ENCODE assay signal across 9 cellular contexts in the genomic region with DNA sequence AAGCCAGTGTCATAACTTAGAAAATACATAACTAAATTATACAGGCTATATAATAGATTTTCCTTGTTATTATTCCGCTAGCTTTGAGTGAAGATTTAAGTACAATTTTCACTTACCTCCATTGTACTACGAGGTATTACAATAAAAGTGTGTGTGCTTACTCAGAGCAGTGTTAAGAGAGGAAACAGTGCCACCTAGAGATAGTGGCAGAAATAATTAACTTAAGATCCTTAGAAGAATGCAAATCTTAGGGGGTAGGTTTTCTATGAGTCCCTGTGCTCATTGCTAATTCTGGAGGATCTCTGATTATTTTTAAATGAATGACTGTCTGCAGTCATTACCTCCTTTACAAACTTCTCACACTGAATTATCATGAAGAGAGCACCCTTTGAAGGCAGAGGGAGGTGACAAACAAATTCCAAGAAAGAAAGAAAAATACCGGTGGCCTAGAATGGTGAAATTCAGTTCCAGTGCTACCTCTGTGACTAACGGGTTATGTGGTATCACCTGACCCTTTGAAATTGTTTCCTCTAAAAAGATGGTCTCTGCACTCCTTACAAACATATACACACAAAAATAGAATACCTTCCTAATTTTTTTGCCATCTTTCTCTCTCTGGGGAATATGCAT.
DNase-seq lines count a peak whose midpoint lies in the region; ATAC-seq and TF ChIP-seq lines count a peak whose summit lies in the region.
"Had no signal": no experiment of that assay in that cellular context is flagged by ENCODE, and none has a peak within 500 bp of the region (broad histone marks: within the 10 kb centered on the region; RNA-seq: fewer than 3 reads in every experiment).

No MANE protein-coding gene starts in this region.

- no peaks in the 10 kb centered on the region for H3K27me3 ChIP-seq in transverse colon

- H3K4me3 ChIP-seq in transverse colon: no peak overlapping the region

- in situ Hi-C loops in transverse colon (cut with MboI; ENCODE audit: low pct_ligation_motif_present in 1 of 4, low pct_unique_long_range_greater_than_20kb in 1 of 4, low sequenced_read_pairs in 3 of 4): loop anchor here in 1 of 4 donors (25.0 kb wide), 1 partner anchor 1103 kb away; no protein-coding TSS in a partner anchor

- no peaks in the 10 kb centered on the region for H3K36me3 ChIP-seq in transverse colon

- DNase-seq in NCI-H345 (lab: John Stamatoyannopoulos, UW) (peak; percentile 1), NCI-H345 treated with DMSO at 0.1 percent for 48 hours (lab: John Stamatoyannopoulos, UW; ENCODE audit: unreplicated experiment) (no peak), NCI-H748 (lab: John Stamatoyannopoulos, UW; ENCODE audit: unreplicated experiment) (peak; percentile 23), transverse colon (no peak), NK-92 (lab: John Stamatoyannopoulos, UW; ENCODE audit: unreplicated experiment) (no peak), GM19238 (ENCODE audit: insufficient read length, low spot score) (no peak)

- ATAC-seq in HG02852 (IDR thresholded peaks at IDR 0.05; ENCODE audit: unreplicated experiment) (peak; percentile 64), esophagus mucosa (peak; percentile 47)

- intact Hi-C loops in transverse colon (cut with DNase I; ENCODE audit: low total_unique reads): no loop called here

- H3K4me1 ChIP-seq in transverse colon: no peaks in the 10 kb centered on the region
- H3K4me1 ChIP-seq: parathyroid adenoma had no signal

- H3K27ac ChIP-seq in transverse colon: no peak overlapping the region
- H3K27ac ChIP-seq: parathyroid adenoma had no signal

- TF ChIP-seq POLR2A in transverse colon (IDR thresholded peaks at IDR 0.05): no peak

- H3K9me3 ChIP-seq in transverse colon: no peaks in the 10 kb centered on the region

- WGBS in transverse colon (ENCODE audit: low coverage in 1 of 2), 2 donors: 33 to 44% methylated on average over 4 of the region's 4 CpGs

- peak in 4 of 5 experiments; percentile 12 to 30 (median 22) for TF ChIP-seq CTCF in transverse colon (IDR thresholded peaks at IDR 0.05)

- no peak for TF ChIP-seq EP300 in transverse colon (IDR thresholded peaks at IDR 0.05; ENCODE audit: low read depth)

Comparison
In these comparisons a context has a peak if more than half of its experiments do, and no peak if none do; other contexts are left out.
1. DNase-seq: peak in NCI-H345 (single experiment) and NCI-H748 (single experiment); none in NCI-H345 treated with DMSO at 0.1 percent for 48 hours (single experiment), transverse colon (single experiment), NK-92 (single experiment) and GM19238 (single experiment).